8 cellular contexts compared by ENCODE assay signal in the genomic region with DNA sequence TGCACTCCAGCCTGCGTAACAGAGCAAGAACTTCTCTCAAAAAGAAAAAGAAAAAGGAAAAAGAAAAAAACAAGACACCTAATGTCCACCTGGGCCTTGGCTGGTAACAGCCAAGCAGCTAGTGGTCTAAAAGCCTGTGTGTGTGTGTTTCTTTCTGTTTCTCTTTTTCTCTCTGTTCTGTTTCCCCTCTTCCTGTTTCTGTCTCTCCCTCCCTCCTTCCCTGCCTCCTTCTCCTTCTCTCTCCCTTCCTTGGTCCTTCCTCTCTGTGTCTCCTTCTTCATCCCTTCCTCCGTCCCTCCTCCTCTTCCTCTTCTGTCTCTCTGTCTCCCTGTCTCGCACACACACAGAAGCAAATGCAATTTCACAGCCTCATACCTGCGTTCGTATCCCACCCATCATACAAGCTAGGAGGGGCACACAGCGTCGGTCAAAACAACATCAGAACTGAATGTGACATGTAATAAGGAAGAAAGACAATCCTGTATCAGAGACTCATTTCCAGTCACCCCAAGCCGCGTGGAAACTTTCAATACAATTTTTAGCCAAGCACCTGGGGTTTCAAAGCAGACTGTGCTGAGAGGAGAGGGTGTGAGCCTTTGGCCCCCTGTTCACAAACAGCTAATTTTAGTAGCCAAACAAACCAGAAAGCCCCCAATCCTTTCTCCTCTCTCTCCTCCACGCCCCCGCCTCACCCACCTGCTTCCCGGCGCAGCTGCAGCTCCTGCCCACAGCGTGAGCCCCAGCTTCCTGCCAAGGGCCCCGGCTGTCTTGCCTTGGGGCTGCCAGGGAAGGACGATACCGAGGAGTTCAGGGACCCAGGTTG. TPM values are rescaled to one million over a fixed set of nuclear protein-coding genes. Genes with fewer than 3 reads are reported as not detected.
DNase-seq lines count a peak whose midpoint lies in the region; ATAC-seq and FAIRE-seq lines count a peak whose summit lies in the region.

No MANE protein-coding gene starts in this region.

- H3K27me3 Mint-ChIP-seq in activated naive CD8-positive, alpha-beta T cell treated with anti-CD3 and anti-CD28 coated beads for 36 hours = no peaks in the 10 kb centered on the region

- H3K9me3 Mint-ChIP-seq in activated naive CD8-positive, alpha-beta T cell treated with anti-CD3 and anti-CD28 coated beads for 36 hours = no peaks in the 10 kb centered on the region

- DNase-seq in GM18507 (ENCODE audit: extremely low spot score, insufficient read length, low read depth) = peak; percentile 32
- peak; percentile 2 for DNase-seq in NOMO-1 treated with DMSO at 0.1 percent for 48 hours (lab: John Stamatoyannopoulos, UW; ENCODE audit: unreplicated experiment)
- DNase-seq in activated naive CD8-positive, alpha-beta T cell treated with anti-CD3 and anti-CD28 coated beads for 36 hours = peak; percentile 81
- peak; percentile 77 for DNase-seq in stimulated activated naive CD8-positive, alpha-beta T cell treated with anti-CD3 and anti-CD28 coated beads, Interleukin-15, Interleukin-2, amounts not matched to agents 100 U/mL and 50 U/mL, for 24 hours
- DNase-seq in RKO (ENCODE audit: low spot score) = no peak
- DNase-seq in iPS-NIHi11 (ENCODE audit: low spot score) = no peak
- DNase-seq in NCI-H1694 treated with DMSO at 0.1 percent for 48 hours (lab: John Stamatoyannopoulos, UW) = no peak

- peak; percentile 56 for ATAC-seq in HG02571 (IDR thresholded peaks at IDR 0.05; ENCODE audit: unreplicated experiment)
- peak; percentile 80 for ATAC-seq in stimulated activated naive CD8-positive, alpha-beta T cell treated with anti-CD3 and anti-CD28 coated beads, Interleukin-15, Interleukin-2, amounts not matched to agents 100 U/mL and 50 U/mL, for 24 hours

- H3K4me1 Mint-ChIP-seq in activated naive CD8-positive, alpha-beta T cell treated with anti-CD3 and anti-CD28 coated beads for 36 hours = peaks cover 27% of the 10 kb centered on the region

- H3K36me3 Mint-ChIP-seq in activated naive CD8-positive, alpha-beta T cell treated with anti-CD3 and anti-CD28 coated beads for 36 hours = no peaks in the 10 kb centered on the region

- peak; percentile 89 for FAIRE-seq in GM18507 (lab: Jason Lieb, UNC)

- H3K4me3 Mint-ChIP-seq in activated naive CD8-positive, alpha-beta T cell treated with anti-CD3 and anti-CD28 coated beads for 36 hours = peak overlapping the region; percentile 77

- H3K27ac Mint-ChIP-seq in activated naive CD8-positive, alpha-beta T cell treated with anti-CD3 and anti-CD28 coated beads for 36 hours = peak overlapping the region; percentile 96

RNA-seq across cellular contexts. Expression of a gene that starts 50.2 kb away (rescaled TPM):
- total RNA-seq in activated naive CD8-positive, alpha-beta T cell treated with anti-CD3 and anti-CD28 coated beads for 36 hours = 10 to 100 TPM; 15.1 to 17.9 TPM

Comparison
In these comparisons a context has a peak if more than half of its experiments do, and no peak if none do; other contexts are left out.
1. DNase-seq: peak in GM18507 (single experiment), NOMO-1 treated with DMSO at 0.1 percent for 48 hours (single experiment), activated naive CD8-positive, alpha-beta T cell treated with anti-CD3 and anti-CD28 coated beads for 36 hours (single experiment) and stimulated activated naive CD8-positive, alpha-beta T cell treated with anti-CD3 and anti-CD28 coated beads, Interleukin-15, Interleukin-2, amounts not matched to agents 100 U/mL and 50 U/mL, for 24 hours (single experiment); none in RKO (single experiment), iPS-NIHi11 (single experiment) and NCI-H1694 treated with DMSO at 0.1 percent for 48 hours (single experiment).